In genomic region chr6:55474386-55474785, GRCh38 we compare ENCODE assay signal across 16 cellular contexts.
DNase-seq lines count a peak whose midpoint lies in the region; ATAC-seq and TF ChIP-seq lines count a peak whose summit lies in the region.
"Had no signal": no experiment of that assay in that cellular context is flagged by ENCODE, and none has a peak within 500 bp of the region (broad histone marks: within the 10 kb centered on the region; RNA-seq: fewer than 3 reads in every experiment).

No MANE protein-coding gene starts in this region.

- no peaks in the 10 kb centered on the region for H3K79me1 ChIP-seq in IMR-90 (ENCODE audit: low read depth in 1 of 2, low read length in 2 of 2)

- in situ Hi-C loops in IMR-90 (cut with MboI; ENCODE audit: low sequenced_read_pairs) = no loop called here

- H3K18ac ChIP-seq in IMR-90 (ENCODE audit: low read depth, low read length) = no peak overlapping the region

- H4K20me1 ChIP-seq in IMR-90 (ENCODE audit: insufficient read depth, low read length) = no peaks in the 10 kb centered on the region

- H2BK5ac ChIP-seq in IMR-90 (ENCODE audit: low read depth, low read length, poor library complexity, severe bottlenecking) = no peak overlapping the region

- intact Hi-C loops in IMR-90 (cut with micrococcal nuclease) = no loop called here
- intact Hi-C loops in adrenal gland (cut with DNase I) = no loop called here

- no peak overlapping the region for H3K14ac ChIP-seq in IMR-90 (replicated peaks; ENCODE audit: low read depth, low read length)

- H3K4me3 Mint-ChIP-seq in WTC11 = no peak overlapping the region
- H3K4me3 Mint-ChIP-seq: HFFc6 had no signal

- H3K56ac ChIP-seq in IMR-90 (ENCODE audit: extremely low read depth, insufficient read depth, low read length) = no peak overlapping the region

- no peak overlapping the region for H2BK20ac ChIP-seq in IMR-90 (ENCODE audit: low read depth, low read length)

- H3K27ac ChIP-seq in IMR-90 (ENCODE audit: insufficient read depth, low read length) (no peak overlapping the region), foreskin keratinocyte (no peak overlapping the region), adrenal gland (no peak overlapping the region)

- H2AK5ac ChIP-seq in IMR-90 (ENCODE audit: low read depth, low read length) = no peak overlapping the region

- no peak overlapping the region for H2AK9ac ChIP-seq in IMR-90 (replicated peaks; ENCODE audit: low read depth, low read length, poor library complexity)

- no peak overlapping the region for H3K4me2 ChIP-seq in IMR-90 (ENCODE audit: low read depth, low read length)

- no peak overlapping the region for H2BK15ac ChIP-seq in IMR-90 (ENCODE audit: low read depth, low read length)

- no peak overlapping the region for H2BK120ac ChIP-seq in IMR-90 (ENCODE audit: low read depth, low read length)

- H4K91ac ChIP-seq in IMR-90 (ENCODE audit: insufficient read depth, low read depth, low read length) = no peak overlapping the region

- TF ChIP-seq RAD21 in IMR-90 (IDR thresholded peaks at IDR 0.05; ENCODE audit: low read length) = no peak

- H3K27me3 ChIP-seq in IMR-90 (ENCODE audit: control insufficient read depth, insufficient read depth, low read length) = no peaks in the 10 kb centered on the region
- H3K27me3 ChIP-seq in foreskin keratinocyte = no peaks in the 10 kb centered on the region
- no peaks in the 10 kb centered on the region for H3K27me3 ChIP-seq in adrenal gland
- H3K27me3 ChIP-seq in BE2C = no peaks in the 10 kb centered on the region

- no peaks in the 10 kb centered on the region for H3K9me1 ChIP-seq in IMR-90 (ENCODE audit: insufficient read depth, low read length)

- H4K5ac ChIP-seq in IMR-90 (ENCODE audit: low read depth, low read length) = no peak overlapping the region

- H2AFZ ChIP-seq in IMR-90 (replicated peaks; ENCODE audit: low read length, poor library complexity) = no peak overlapping the region

- peaks cover 11% of the 10 kb centered on the region for H3K9me3 Mint-ChIP-seq in WTC11
- H3K9me3 Mint-ChIP-seq: HFFc6 had no signal

- H3K36me3 ChIP-seq in IMR-90 (ENCODE audit: control insufficient read depth, insufficient read depth, low read length) = no peaks in the 10 kb centered on the region
- H3K36me3 ChIP-seq in adrenal gland (replicated peaks in 1 of 2) = no peaks in the 10 kb centered on the region
- no peaks in the 10 kb centered on the region for H3K36me3 ChIP-seq in BE2C

- H3K27me3 Mint-ChIP-seq in WTC11 (ENCODE audit: low read depth) = no peaks in the 10 kb centered on the region

- TF ChIP-seq POLR2A in IMR-90 (IDR thresholded peaks at IDR 0.05; ENCODE audit: low read depth, low read length) (no peak), adrenal gland (IDR thresholded peaks at IDR 0.05) (no peak)

- no peak overlapping the region for H3K23ac ChIP-seq in IMR-90 (ENCODE audit: low read depth, low read length)

- POLR2A ChIA-PET in IMR-90 (lab: Charles Lee; ENCODE audit: unreplicated experiment) (no interaction called here), WTC11 (lab: Charles Lee) (no interaction called here)

- H3K4ac ChIP-seq in IMR-90 (ENCODE audit: low read depth, low read length) = no peak overlapping the region

- H3K27ac Mint-ChIP-seq in WTC11 = peak overlapping the region; percentile 71
- H3K27ac Mint-ChIP-seq: HFFc6 had no signal

- dilution Hi-C loops in IMR-90 (cut with HindIII; ENCODE audit: low sequenced_read_pairs, unreplicated experiment) = no loop called here

- no peak overlapping the region for H4K8ac ChIP-seq in IMR-90 (ENCODE audit: low read depth in 2 of 2, low read length in 2 of 2)

- H3K4me1 Mint-ChIP-seq in WTC11 = peaks cover 14% of the 10 kb centered on the region

- H3K9ac ChIP-seq in IMR-90 (ENCODE audit: low read depth, low read length) = no peak overlapping the region

- TF ChIP-seq CTCF in IMR-90 (conservative IDR thresholded peaks at IDR 0.05; ENCODE audit: low read depth, low read length) (no peak), WTC11 (IDR thresholded peaks at IDR 0.05) (no peak), foreskin keratinocyte (conservative IDR thresholded peaks at IDR 0.05) (no peak), adrenal gland (IDR thresholded peaks at IDR 0.05) (no peak), BE2C (IDR thresholded peaks at IDR 0.05; ENCODE audit: low read depth, low read length) (no peak)

- ATAC-seq in IMR-90 (ENCODE audit: low read depth) (no peak), WTC11 (no peak), foreskin keratinocyte (peak; percentile 87)

- H3K4me1 ChIP-seq in IMR-90 (ENCODE audit: control insufficient read depth, insufficient read depth, low read length) (peaks cover 2% of the 10 kb centered on the region; the same call in 1 of the 2 replicates), foreskin keratinocyte (peaks cover 4% of the 10 kb centered on the region), adrenal gland (replicated peaks in 1 of 2) (no peaks in the 10 kb centered on the region), BE2C (no peaks in the 10 kb centered on the region)

- no TSS peak for BruUV-seq in IMR-90 (replicated peaks; lab: Mats Ljungman, UMichigan)

- CTCF ChIA-PET in IMR-90 (lab: Yijun Ruan, JAX) (interaction anchor here (0.5 to 0.8 kb wide), 2 partner anchors 29 to 1743 kb away, joined by 3 to 5 read pairs; no protein-coding TSS in a partner anchor), WTC11 (lab: Charles Lee) (no interaction called here)

- peaks cover 9% of the 10 kb centered on the region for H3K36me3 Mint-ChIP-seq in WTC11

- WGBS in IMR-90 (ENCODE audit: extremely low coverage in 2 of 2, insufficient read length in 1 of 2), 2 experiments = 83% methylated on average over 1 of the region's 3 CpGs; no CpG with 5 or more reads in 1 of the 2 experiments
- WGBS in adrenal gland, 4 donors = 78 to 83% (median 81%) methylated on average over 3 of the region's 3 CpGs

- H3K9me3 ChIP-seq in IMR-90 (ENCODE audit: control insufficient read depth, insufficient read depth, low read length) (no peaks in the 10 kb centered on the region), adrenal gland (replicated peaks in 1 of 3) (no peaks in the 10 kb centered on the region), BE2C (no peaks in the 10 kb centered on the region)

- H3K4me3 ChIP-seq in IMR-90 (ENCODE audit: insufficient read depth, low read depth, low read length) = no peak overlapping the region
- no peak overlapping the region for H3K4me3 ChIP-seq in adrenal gland
- no peak overlapping the region for H3K4me3 ChIP-seq in BE2C (ENCODE audit: low read depth, low read length)

- peak; percentile 10 for DNase-seq in IMR-90
- no peak for DNase-seq in WTC11 (ENCODE audit: low spot score)
- peak; percentile 25 to 61 for DNase-seq in foreskin keratinocyte
- DNase-seq in NCI-H187 treated with DMSO at 0.1 percent for 48 hours (lab: John Stamatoyannopoulos, UW) = no peak
- no peak for DNase-seq in adrenal gland
- DNase-seq in BE2C = no peak
- DNase-seq in NOMO-1 treated with DMSO at 0.1 percent for 48 hours (lab: John Stamatoyannopoulos, UW; ENCODE audit: unreplicated experiment) = no peak
- DNase-seq: ACHN, AML-193, COR-L47, HFFc6, KG1, NCI-H1417, NCI-H2029, NCI-H2171 treated with DMSO at 0.1 percent for 48 hours, NCI-H446 treated with DMSO at 0.1 percent for 48 hours had no signal

TF ChIP-seq in IMR-90, 13 proteins besides CTCF, POLR2A, EP300 and RAD21:
- TF ChIP-seq ELK1 (IDR thresholded peaks at IDR 0.05; ENCODE audit: borderline replicate concordance, low read depth, low read length) = no peak
- no peak for TF ChIP-seq BHLHE40 (IDR thresholded peaks at IDR 0.05; ENCODE audit: low read depth, low read length)

TF ChIP-seq in WTC11, 78 proteins besides CTCF, POLR2A, EP300 and RAD21 (continues in another document):
- TF ChIP-seq ZNF121 (CRISPR knock-in tag; IDR thresholded peaks at IDR 0.05) = no peak
- no peak for TF ChIP-seq CREM (CRISPR knock-in tag; IDR thresholded peaks at IDR 0.05)
- TF ChIP-seq GRHL2 (CRISPR knock-in tag; IDR thresholded peaks at IDR 0.05; ENCODE audit: insufficient replicate concordance, severe bottlenecking) = no peak
- TF ChIP-seq ERG (CRISPR knock-in tag; IDR thresholded peaks at IDR 0.05) = no peak
- TF ChIP-seq TP53 (CRISPR knock-in tag; IDR thresholded peaks at IDR 0.05) = no peak
- TF ChIP-seq ZNF281 (CRISPR knock-in tag; IDR thresholded peaks at IDR 0.05) = no peak
- TF ChIP-seq IRF2 (CRISPR knock-in tag; IDR thresholded peaks at IDR 0.05; ENCODE audit: borderline replicate concordance, low read depth) = no peak

Comparison
In these comparisons a context has a peak if more than half of its experiments do, and no peak if none do; other contexts are left out.
1. DNase-seq: peak in IMR-90 (single experiment) and foreskin keratinocyte (2 of 2); none in WTC11 (single experiment), NCI-H187 treated with DMSO at 0.1 percent for 48 hours (single experiment), adrenal gland (0 of 7), BE2C (single experiment) and NOMO-1 treated with DMSO at 0.1 percent for 48 hours (single experiment).